17 cellular contexts compared by ENCODE assay signal in genomic region chr2:985317-985898, GRCh38. TPM values are rescaled to one million over a fixed set of nuclear protein-coding genes. Genes with fewer than 3 reads are reported as not detected.
DNase-seq lines count a peak whose midpoint lies in the region; TF ChIP-seq lines count a peak whose summit lies in the region.
"Had no signal": no experiment of that assay in that cellular context is flagged by ENCODE, and none has a peak within 500 bp of the region (broad histone marks: within the 10 kb centered on the region; RNA-seq: fewer than 3 reads in every experiment).

No MANE protein-coding gene starts in this region.

- peaks cover 32% of the 10 kb centered on the region for H3K27me3 Mint-ChIP-seq in activated naive CD4-positive, alpha-beta T cell treated with anti-CD3 and anti-CD28 coated beads, Interleukin-2, amount 10 ng/mL, durations not matched to agents 7 days and 5 days
- no peaks in the 10 kb centered on the region for H3K27me3 Mint-ChIP-seq in endodermal cell (ENCODE audit: insufficient read depth)

- H3K27me3 ChIP-seq in endodermal cell (ENCODE audit: control insufficient read depth, insufficient read depth, low read length, poor library complexity, severe bottlenecking): no peaks in the 10 kb centered on the region
- H3K27me3 ChIP-seq: ovary, upper lobe of right lung had no signal

- H3K27ac Mint-ChIP-seq in activated naive CD4-positive, alpha-beta T cell treated with anti-CD3 and anti-CD28 coated beads, Interleukin-2, amount 10 ng/mL, durations not matched to agents 7 days and 5 days: peak overlapping the region; percentile 77
- no peak overlapping the region for H3K27ac Mint-ChIP-seq in endodermal cell

- no peak for DNase-seq in activated naive CD4-positive, alpha-beta T cell treated with anti-CD3 and anti-CD28 coated beads, Interleukin-2, amount 10 ng/mL, durations not matched to agents 7 days and 5 days
- no peak for DNase-seq in activated naive CD4-positive, alpha-beta T cell (lab: John Stamatoyannopoulos, UW)
- DNase-seq in SK-N-MC (ENCODE audit: low read depth, low spot score): no peak
- DNase-seq in endodermal cell: no peak
- DNase-seq in KBM-7: no peak
- no peak for DNase-seq in middle frontal gyrus (ENCODE audit: extremely low spot score, low spot score)
- DNase-seq in stimulated activated naive CD4-positive, alpha-beta T cell treated with Interleukin-2 at 50 U/mL for 16 hours (lab: John Stamatoyannopoulos, UW): no peak
- DNase-seq: activated CD4-positive, alpha-beta T cell treated with anti-CD3 and anti-CD28 coated beads for 1 hour; anterior cingulate cortex; dermis blood vessel endothelial cell; mammary epithelial cell; NCI-H1694; NCI-H2227 treated with DMSO at 0.1 percent for 48 hours; ovary; upper lobe of right lung had no signal

- H3K4me3 ChIP-seq in SK-N-MC (peak overlapping the region; percentile 44), endodermal cell (ENCODE audit: low read length) (no peak overlapping the region)
- H3K4me3 ChIP-seq: ovary, upper lobe of right lung had no signal

- H3K9me3 ChIP-seq in SK-N-MC (ENCODE audit: low read depth, low read length): no peaks in the 10 kb centered on the region
- no peaks in the 10 kb centered on the region for H3K9me3 ChIP-seq in endodermal cell (ENCODE audit: control insufficient read depth, low read length)
- H3K9me3 ChIP-seq: ovary, upper lobe of right lung had no signal

- H3K36me3 ChIP-seq in SK-N-MC (ENCODE audit: insufficient read depth, low read length) (no peaks in the 10 kb centered on the region), endodermal cell (ENCODE audit: control insufficient read depth, insufficient read depth, low read length) (no peaks in the 10 kb centered on the region)
- H3K36me3 ChIP-seq: ovary, upper lobe of right lung had no signal

- H3K4me1 ChIP-seq in endodermal cell (ENCODE audit: control insufficient read depth, insufficient read depth, low read length): no peaks in the 10 kb centered on the region
- H3K4me1 ChIP-seq: upper lobe of right lung had no signal

- H3K36me3 Mint-ChIP-seq in activated naive CD4-positive, alpha-beta T cell treated with anti-CD3 and anti-CD28 coated beads, Interleukin-2, amount 10 ng/mL, durations not matched to agents 7 days and 5 days: no peaks in the 10 kb centered on the region
- no peaks in the 10 kb centered on the region for H3K36me3 Mint-ChIP-seq in endodermal cell (ENCODE audit: low read depth)

- in situ Hi-C loops in KBM-7 (cut with MboI; ENCODE audit: low pct_unique_long_range_greater_than_20kb, low sequenced_read_pairs): no loop called here

- peak overlapping the region; percentile 54 for H3K9ac ChIP-seq in SK-N-MC (ENCODE audit: insufficient read length)
- no peak overlapping the region for H3K9ac ChIP-seq in endodermal cell (ENCODE audit: extremely low read depth, low read length, poor library complexity, severe bottlenecking)

- H3K4me3 Mint-ChIP-seq in activated naive CD4-positive, alpha-beta T cell treated with anti-CD3 and anti-CD28 coated beads, Interleukin-2, amount 10 ng/mL, durations not matched to agents 7 days and 5 days: peak overlapping the region; percentile 9
- no peak overlapping the region for H3K4me3 Mint-ChIP-seq in endodermal cell

- CTCF ChIA-PET in activated naive CD4-positive, alpha-beta T cell treated with anti-CD3 and anti-CD28 coated beads, Interleukin-2, amount 10 ng/mL, durations not matched to agents 7 days and 5 days (lab: Charles Lee): interaction anchor here (0.7 kb wide), 1 partner anchor 31 kb away, joined by 4 read pairs; no protein-coding TSS in a partner anchor

- WGBS in endodermal cell (ENCODE audit: insufficient coverage in 1 of 2, insufficient read length in 1 of 2), 2 experiments: 74 to 98% methylated on average over 5 to 7 of the region's 7 CpGs

- H3K4me1 Mint-ChIP-seq in activated naive CD4-positive, alpha-beta T cell treated with anti-CD3 and anti-CD28 coated beads, Interleukin-2, amount 10 ng/mL, durations not matched to agents 7 days and 5 days: peaks cover 21% of the 10 kb centered on the region
- peaks cover 1% of the 10 kb centered on the region for H3K4me1 Mint-ChIP-seq in endodermal cell

- peak; percentile 37 for TF ChIP-seq CTCF in endodermal cell (conservative IDR thresholded peaks at IDR 0.05)

- H3K27ac ChIP-seq in SK-N-MC (peak overlapping the region; percentile 80; the same call in 1 of the 2 replicates), endodermal cell (ENCODE audit: low read depth, low read length) (no peak overlapping the region)
- H3K27ac ChIP-seq: C4-2B, ovary, upper lobe of right lung had no signal

- H3K9me3 Mint-ChIP-seq in activated naive CD4-positive, alpha-beta T cell treated with anti-CD3 and anti-CD28 coated beads, Interleukin-2, amount 10 ng/mL, durations not matched to agents 7 days and 5 days: no peaks in the 10 kb centered on the region
- no peaks in the 10 kb centered on the region for H3K9me3 Mint-ChIP-seq in endodermal cell

RNA-seq across cellular contexts. Expression of gene SNTG2, which starts 34.8 kb away (rescaled TPM):
- total RNA-seq in endodermal cell: 10 to 100 TPM in 1 of 2 donors, 1 to 10 TPM in 1; 4.1 to 11.9 TPM
- 1.9 TPM for polyA plus RNA-seq in endodermal cell (2013, experiment 1 of 2)
- 1.2 TPM for polyA plus RNA-seq in endodermal cell (2013, experiment 2 of 2)
- total RNA-seq: mammary epithelial cell, OCI-LY7 had no signal
- polyA plus RNA-seq: mammary epithelial cell had no signal
